In the genomic region with DNA sequence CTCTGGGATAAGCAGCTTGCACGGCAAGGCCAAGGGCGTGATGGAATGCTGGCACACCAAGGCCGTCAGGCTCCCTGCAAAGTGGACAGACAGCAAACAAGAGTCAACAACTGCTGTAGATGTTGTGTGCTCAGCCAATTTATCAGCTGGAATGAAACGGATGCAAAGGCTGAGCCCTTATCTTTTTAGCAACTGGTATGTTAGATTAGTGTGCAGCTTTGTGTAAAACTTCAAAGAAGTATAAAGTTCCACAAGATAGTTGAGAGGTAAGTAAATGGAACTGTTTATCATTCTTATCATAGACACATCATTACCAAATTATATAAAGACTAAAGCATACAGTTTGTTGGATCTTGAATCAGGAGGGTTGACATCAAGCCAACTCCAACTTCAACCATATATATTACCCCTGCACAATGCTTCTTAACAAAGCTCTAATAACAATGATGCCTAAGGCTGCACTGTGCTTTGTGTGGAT, we compare ENCODE assay signal across 1 cellular context.
TF ChIP-seq lines count a peak whose summit lies in the region.

No MANE protein-coding gene starts in this region.

TF ChIP-seq in HepG2, 621 proteins besides CTCF, POLR2A, EP300 and RAD21 (continued from another document and continues in another):
- TF ChIP-seq ZNF468 (CRISPR knock-in tag; IDR thresholded peaks at IDR 0.05) (no peak), ZC3H4 (CRISPR knock-in tag; IDR thresholded peaks at IDR 0.05; ENCODE audit: borderline replicate concordance) (no peak), ZBTB7A (CRISPR knock-in tag; IDR thresholded peaks at IDR 0.05) (no peak), ZNF235 (CRISPR knock-in tag; IDR thresholded peaks at IDR 0.05; ENCODE audit: borderline replicate concordance) (no peak), MEIS1 (CRISPR knock-in tag; IDR thresholded peaks at IDR 0.05; ENCODE audit: borderline replicate concordance) (0 out of 2 replicates have a peak, but pooled peaks have one; percentile 61), ZBTB14 (CRISPR knock-in tag; IDR thresholded peaks at IDR 0.05) (no peak), NFKBIZ (CRISPR knock-in tag; IDR thresholded peaks at IDR 0.05) (no peak), ZNF672 (CRISPR knock-in tag; IDR thresholded peaks at IDR 0.05) (no peak), TRIM24 (CRISPR knock-in tag; IDR thresholded peaks at IDR 0.05) (no peak), ZNF451 (CRISPR knock-in tag; IDR thresholded peaks at IDR 0.05) (no peak), ZNF292 (CRISPR knock-in tag; IDR thresholded peaks at IDR 0.05; ENCODE audit: borderline replicate concordance, low read depth) (no peak; the same call in 1 of the 2 replicates), ZNF282 (IDR thresholded peaks at IDR 0.05; ENCODE audit: partially characterized antibody) (no peak), ZNF790 (CRISPR knock-in tag; IDR thresholded peaks at IDR 0.05; ENCODE audit: borderline replicate concordance) (no peak), DPF2 (CRISPR knock-in tag; IDR thresholded peaks at IDR 0.05; ENCODE audit: borderline replicate concordance, low read depth) (peak; percentile 86; the same call in 1 of the 2 replicates), ZNF619 (CRISPR knock-in tag; IDR thresholded peaks at IDR 0.05) (no peak), ZNF121 (CRISPR knock-in tag; IDR thresholded peaks at IDR 0.05) (no peak), NCOA1 (CRISPR knock-in tag; IDR thresholded peaks at IDR 0.05) (0 out of 2 replicates have a peak, but pooled peaks have one; percentile 67), ZC3H13 (CRISPR knock-in tag; IDR thresholded peaks at IDR 0.05) (no peak), KLF9 (CRISPR knock-in tag; IDR thresholded peaks at IDR 0.05; ENCODE audit: low read depth) (no peak), SOX5 (CRISPR knock-in tag; IDR thresholded peaks at IDR 0.05; ENCODE audit: borderline replicate concordance) (peak; percentile 84; the same call in 1 of the 2 replicates), ZNF224 (CRISPR knock-in tag; IDR thresholded peaks at IDR 0.05) (no peak), FOXM1 (CRISPR knock-in tag; IDR thresholded peaks at IDR 0.05) (no peak), HNF4G (IDR thresholded peaks at IDR 0.05; ENCODE audit: borderline replicate concordance, low read depth, low read length) (no peak), HNF4G (CRISPR knock-in tag; IDR thresholded peaks at IDR 0.05; ENCODE audit: borderline replicate concordance, low read depth) (no peak), ZNF367 (CRISPR knock-in tag; IDR thresholded peaks at IDR 0.05; ENCODE audit: borderline replicate concordance) (no peak), AGO1 (IDR thresholded peaks at IDR 0.05; ENCODE audit: low read depth, low read length, poor library complexity, severe bottlenecking) (no peak), MZF1 (CRISPR knock-in tag; IDR thresholded peaks at IDR 0.05; ENCODE audit: borderline replicate concordance) (no peak), ZNF704 (CRISPR knock-in tag; IDR thresholded peaks at IDR 0.05; ENCODE audit: borderline replicate concordance) (no peak), MAFF (IDR thresholded peaks at IDR 0.05; ENCODE audit: low read depth, low read length) (no peak), LBX2 (CRISPR knock-in tag; IDR thresholded peaks at IDR 0.05; ENCODE audit: borderline replicate concordance) (no peak), ZNF33B (CRISPR knock-in tag; IDR thresholded peaks at IDR 0.05) (no peak), ZNF256 (CRISPR knock-in tag; conservative IDR thresholded peaks at IDR 0.05) (no peak), CBX2 (IDR thresholded peaks at IDR 0.05; ENCODE audit: low read depth, low read length) (no peak), CBX2 (CRISPR knock-in tag; IDR thresholded peaks at IDR 0.05; ENCODE audit: low read depth) (no peak), IRF2 (CRISPR knock-in tag; IDR thresholded peaks at IDR 0.05) (peak; percentile 36; the same call in 1 of the 2 replicates), ZNF274 (CRISPR knock-in tag; IDR thresholded peaks at IDR 0.05) (no peak)
- TF ChIP-seq, protein P1, sequence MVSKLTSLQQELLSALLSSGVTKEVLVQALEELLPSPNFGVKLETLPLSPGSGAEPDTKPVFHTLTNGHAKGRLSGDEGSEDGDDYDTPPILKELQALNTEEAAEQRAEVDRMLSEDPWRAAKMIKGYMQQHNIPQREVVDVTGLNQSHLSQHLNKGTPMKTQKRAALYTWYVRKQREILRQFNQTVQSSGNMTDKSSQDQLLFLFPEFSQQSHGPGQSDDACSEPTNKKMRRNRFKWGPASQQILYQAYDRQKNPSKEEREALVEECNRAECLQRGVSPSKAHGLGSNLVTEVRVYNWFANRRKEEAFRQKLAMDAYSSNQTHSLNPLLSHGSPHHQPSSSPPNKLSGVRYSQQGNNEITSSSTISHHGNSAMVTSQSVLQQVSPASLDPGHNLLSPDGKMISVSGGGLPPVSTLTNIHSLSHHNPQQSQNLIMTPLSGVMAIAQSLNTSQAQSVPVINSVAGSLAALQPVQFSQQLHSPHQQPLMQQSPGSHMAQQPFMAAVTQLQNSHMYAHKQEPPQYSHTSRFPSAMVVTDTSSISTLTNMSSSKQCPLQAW (CRISPR knock-in tag; IDR thresholded peaks at IDR 0.05): peak; percentile 75
- TF ChIP-seq, protein P2, sequence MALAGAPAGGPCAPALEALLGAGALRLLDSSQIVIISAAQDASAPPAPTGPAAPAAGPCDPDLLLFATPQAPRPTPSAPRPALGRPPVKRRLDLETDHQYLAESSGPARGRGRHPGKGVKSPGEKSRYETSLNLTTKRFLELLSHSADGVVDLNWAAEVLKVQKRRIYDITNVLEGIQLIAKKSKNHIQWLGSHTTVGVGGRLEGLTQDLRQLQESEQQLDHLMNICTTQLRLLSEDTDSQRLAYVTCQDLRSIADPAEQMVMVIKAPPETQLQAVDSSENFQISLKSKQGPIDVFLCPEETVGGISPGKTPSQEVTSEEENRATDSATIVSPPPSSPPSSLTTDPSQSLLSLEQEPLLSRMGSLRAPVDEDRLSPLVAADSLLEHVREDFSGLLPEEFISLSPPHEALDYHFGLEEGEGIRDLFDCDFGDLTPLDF (CRISPR knock-in tag; IDR thresholded peaks at IDR 0.05): no peak
- TF ChIP-seq, protein P3, sequence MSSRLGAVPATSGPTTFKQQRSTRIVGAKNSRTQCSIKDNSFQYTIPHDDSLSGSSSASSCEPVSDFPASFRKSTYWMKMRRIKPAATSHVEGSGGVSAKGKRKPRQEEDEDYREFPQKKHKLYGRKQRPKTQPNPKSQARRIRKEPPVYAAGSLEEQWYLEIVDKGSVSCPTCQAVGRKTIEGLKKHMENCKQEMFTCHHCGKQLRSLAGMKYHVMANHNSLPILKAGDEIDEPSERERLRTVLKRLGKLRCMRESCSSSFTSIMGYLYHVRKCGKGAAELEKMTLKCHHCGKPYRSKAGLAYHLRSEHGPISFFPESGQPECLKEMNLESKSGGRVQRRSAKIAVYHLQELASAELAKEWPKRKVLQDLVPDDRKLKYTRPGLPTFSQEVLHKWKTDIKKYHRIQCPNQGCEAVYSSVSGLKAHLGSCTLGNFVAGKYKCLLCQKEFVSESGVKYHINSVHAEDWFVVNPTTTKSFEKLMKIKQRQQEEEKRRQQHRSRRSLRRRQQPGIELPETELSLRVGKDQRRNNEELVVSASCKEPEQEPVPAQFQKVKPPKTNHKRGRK (CRISPR knock-in tag; IDR thresholded peaks at IDR 0.05): no peak
- TF ChIP-seq, protein P4, sequence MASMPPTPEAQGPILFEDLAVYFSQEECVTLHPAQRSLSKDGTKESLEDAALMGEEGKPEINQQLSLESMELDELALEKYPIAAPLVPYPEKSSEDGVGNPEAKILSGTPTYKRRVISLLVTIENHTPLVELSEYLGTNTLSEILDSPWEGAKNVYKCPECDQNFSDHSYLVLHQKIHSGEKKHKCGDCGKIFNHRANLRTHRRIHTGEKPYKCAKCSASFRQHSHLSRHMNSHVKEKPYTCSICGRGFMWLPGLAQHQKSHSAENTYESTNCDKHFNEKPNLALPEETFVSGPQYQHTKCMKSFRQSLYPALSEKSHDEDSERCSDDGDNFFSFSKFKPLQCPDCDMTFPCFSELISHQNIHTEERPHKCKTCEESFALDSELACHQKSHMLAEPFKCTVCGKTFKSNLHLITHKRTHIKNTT (CRISPR knock-in tag; IDR thresholded peaks at IDR 0.05): no peak
- TF ChIP-seq, protein P5, sequence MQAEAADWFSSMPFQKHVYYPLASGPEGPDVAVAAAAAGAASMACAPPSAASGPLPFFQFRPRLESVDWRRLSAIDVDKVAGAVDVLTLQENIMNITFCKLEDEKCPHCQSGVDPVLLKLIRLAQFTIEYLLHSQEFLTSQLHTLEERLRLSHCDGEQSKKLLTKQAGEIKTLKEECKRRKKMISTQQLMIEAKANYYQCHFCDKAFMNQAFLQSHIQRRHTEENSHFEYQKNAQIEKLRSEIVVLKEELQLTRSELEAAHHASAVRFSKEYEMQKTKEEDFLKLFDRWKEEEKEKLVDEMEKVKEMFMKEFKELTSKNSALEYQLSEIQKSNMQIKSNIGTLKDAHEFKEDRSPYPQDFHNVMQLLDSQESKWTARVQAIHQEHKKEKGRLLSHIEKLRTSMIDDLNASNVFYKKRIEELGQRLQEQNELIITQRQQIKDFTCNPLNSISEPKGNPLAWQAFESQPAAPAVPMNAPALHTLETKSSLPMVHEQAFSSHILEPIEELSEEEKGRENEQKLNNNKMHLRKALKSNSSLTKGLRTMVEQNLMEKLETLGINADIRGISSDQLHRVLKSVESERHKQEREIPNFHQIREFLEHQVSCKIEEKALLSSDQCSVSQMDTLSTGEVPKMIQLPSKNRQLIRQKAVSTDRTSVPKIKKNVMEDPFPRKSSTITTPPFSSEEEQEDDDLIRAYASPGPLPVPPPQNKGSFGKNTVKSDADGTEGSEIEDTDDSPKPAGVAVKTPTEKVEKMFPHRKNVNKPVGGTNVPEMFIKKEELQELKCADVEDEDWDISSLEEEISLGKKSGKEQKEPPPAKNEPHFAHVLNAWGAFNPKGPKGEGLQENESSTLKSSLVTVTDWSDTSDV (CRISPR knock-in tag; IDR thresholded peaks at IDR 0.05): no peak
- TF ChIP-seq, protein P6, sequence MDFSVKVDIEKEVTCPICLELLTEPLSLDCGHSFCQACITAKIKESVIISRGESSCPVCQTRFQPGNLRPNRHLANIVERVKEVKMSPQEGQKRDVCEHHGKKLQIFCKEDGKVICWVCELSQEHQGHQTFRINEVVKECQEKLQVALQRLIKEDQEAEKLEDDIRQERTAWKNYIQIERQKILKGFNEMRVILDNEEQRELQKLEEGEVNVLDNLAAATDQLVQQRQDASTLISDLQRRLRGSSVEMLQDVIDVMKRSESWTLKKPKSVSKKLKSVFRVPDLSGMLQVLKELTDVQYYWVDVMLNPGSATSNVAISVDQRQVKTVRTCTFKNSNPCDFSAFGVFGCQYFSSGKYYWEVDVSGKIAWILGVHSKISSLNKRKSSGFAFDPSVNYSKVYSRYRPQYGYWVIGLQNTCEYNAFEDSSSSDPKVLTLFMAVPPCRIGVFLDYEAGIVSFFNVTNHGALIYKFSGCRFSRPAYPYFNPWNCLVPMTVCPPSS (IDR thresholded peaks at IDR 0.05): no peak
- TF ChIP-seq, protein P7, sequence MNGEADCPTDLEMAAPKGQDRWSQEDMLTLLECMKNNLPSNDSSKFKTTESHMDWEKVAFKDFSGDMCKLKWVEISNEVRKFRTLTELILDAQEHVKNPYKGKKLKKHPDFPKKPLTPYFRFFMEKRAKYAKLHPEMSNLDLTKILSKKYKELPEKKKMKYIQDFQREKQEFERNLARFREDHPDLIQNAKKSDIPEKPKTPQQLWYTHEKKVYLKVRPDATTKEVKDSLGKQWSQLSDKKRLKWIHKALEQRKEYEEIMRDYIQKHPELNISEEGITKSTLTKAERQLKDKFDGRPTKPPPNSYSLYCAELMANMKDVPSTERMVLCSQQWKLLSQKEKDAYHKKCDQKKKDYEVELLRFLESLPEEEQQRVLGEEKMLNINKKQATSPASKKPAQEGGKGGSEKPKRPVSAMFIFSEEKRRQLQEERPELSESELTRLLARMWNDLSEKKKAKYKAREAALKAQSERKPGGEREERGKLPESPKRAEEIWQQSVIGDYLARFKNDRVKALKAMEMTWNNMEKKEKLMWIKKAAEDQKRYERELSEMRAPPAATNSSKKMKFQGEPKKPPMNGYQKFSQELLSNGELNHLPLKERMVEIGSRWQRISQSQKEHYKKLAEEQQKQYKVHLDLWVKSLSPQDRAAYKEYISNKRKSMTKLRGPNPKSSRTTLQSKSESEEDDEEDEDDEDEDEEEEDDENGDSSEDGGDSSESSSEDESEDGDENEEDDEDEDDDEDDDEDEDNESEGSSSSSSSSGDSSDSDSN (CRISPR knock-in tag; IDR thresholded peaks at IDR 0.05): no peak
- TF ChIP-seq, protein P8, sequence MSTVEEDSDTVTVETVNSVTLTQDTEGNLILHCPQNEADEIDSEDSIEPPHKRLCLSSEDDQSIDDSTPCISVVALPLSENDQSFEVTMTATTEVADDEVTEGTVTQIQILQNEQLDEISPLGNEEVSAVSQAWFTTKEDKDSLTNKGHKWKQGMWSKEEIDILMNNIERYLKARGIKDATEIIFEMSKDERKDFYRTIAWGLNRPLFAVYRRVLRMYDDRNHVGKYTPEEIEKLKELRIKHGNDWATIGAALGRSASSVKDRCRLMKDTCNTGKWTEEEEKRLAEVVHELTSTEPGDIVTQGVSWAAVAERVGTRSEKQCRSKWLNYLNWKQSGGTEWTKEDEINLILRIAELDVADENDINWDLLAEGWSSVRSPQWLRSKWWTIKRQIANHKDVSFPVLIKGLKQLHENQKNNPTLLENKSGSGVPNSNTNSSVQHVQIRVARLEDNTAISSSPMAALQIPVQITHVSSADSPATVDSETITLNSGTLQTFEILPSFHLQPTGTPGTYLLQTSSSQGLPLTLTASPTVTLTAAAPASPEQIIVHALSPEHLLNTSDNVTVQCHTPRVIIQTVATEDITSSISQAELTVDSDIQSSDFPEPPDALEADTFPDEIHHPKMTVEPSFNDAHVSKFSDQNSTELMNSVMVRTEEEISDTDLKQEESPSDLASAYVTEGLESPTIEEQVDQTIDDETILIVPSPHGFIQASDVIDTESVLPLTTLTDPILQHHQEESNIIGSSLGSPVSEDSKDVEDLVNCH (CRISPR knock-in tag; IDR thresholded peaks at IDR 0.05): no peak
- TF ChIP-seq, protein P9, sequence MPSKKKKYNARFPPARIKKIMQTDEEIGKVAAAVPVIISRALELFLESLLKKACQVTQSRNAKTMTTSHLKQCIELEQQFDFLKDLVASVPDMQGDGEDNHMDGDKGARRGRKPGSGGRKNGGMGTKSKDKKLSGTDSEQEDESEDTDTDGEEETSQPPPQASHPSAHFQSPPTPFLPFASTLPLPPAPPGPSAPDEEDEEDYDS (CRISPR knock-in tag; IDR thresholded peaks at IDR 0.05): 0 out of 2 replicates have a peak, but pooled peaks have one; percentile 16
